In the genomic region with DNA sequence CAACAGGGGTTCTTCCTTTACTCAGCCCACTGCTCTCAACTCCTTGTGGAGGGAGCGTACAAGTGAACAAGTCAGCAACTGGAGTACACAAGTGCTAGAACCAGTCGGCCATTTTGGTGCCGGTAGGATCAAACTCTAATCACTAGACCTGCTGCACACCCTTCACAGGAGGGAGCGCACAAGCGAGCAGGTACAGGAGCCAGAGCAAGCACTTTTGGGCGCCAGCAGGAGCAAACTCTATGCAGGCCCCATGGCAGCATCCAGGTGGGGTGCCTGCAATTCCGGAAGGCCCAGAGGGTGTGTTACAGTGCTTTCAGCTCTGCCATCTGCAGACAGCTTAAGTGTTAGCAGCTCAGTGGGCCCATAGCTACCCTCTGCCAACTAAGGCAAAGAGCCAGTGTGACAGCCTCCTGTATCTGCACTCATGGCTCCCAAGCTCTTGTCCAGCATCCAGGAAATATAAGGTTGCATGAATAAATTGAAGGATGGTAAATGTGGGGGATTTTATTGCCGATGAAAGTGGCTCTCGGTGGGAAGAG, we compare ENCODE assay signal across 20 cellular contexts.
A peak's percentile ranks its signal among the peaks of the same experiment; 100 is the strongest.
DNase-seq lines count a peak whose midpoint lies in the region; ATAC-seq and TF ChIP-seq lines count a peak whose summit lies in the region.
"Had no signal": no experiment of that assay in that cellular context is flagged by ENCODE, and none has a peak within 500 bp of the region (broad histone marks: within the 10 kb centered on the region; RNA-seq: fewer than 3 reads in every experiment).

No MANE protein-coding gene starts in this region.

- TF ChIP-seq CTCF in neural crest cell (conservative IDR thresholded peaks at IDR 0.05) = no peak

- no peaks in the 10 kb centered on the region for H3K27me3 Mint-ChIP-seq in neural crest cell (ENCODE audit: low read depth)

- peak overlapping the region; percentile 58 for H3K27ac Mint-ChIP-seq in neural crest cell (ENCODE audit: unreplicated experiment)
- H3K27ac Mint-ChIP-seq: CD4-positive, CD25-positive, alpha-beta regulatory T cell; HFFc6 had no signal

- no peaks in the 10 kb centered on the region for H3K4me1 Mint-ChIP-seq in neural crest cell
- H3K4me1 Mint-ChIP-seq: CD4-positive, CD25-positive, alpha-beta regulatory T cell had no signal

- peaks cover 4% of the 10 kb centered on the region for H3K9me3 Mint-ChIP-seq in neural crest cell

- H3K36me3 Mint-ChIP-seq in neural crest cell (ENCODE audit: low read depth) = no peaks in the 10 kb centered on the region
- H3K36me3 Mint-ChIP-seq: CD4-positive, CD25-positive, alpha-beta regulatory T cell had no signal

- in situ Hi-C loops in G401 (cut with HindIII; ENCODE audit: low sequenced_read_pairs) = no loop called here

- peak; percentile 52 for DNase-seq in G401 (ENCODE audit: low spot score)
- DNase-seq in NCI-H446 (lab: John Stamatoyannopoulos, UW) = peak; percentile 63 to 77
- DNase-seq in cerebellar cortex (ENCODE audit: low spot score) = peak; percentile 33
- DNase-seq in neural crest cell (ENCODE audit: low read depth, low spot score) = no peak
- no peak for DNase-seq in NCI-H146 treated with DMSO at 0.1 percent for 48 hours (lab: John Stamatoyannopoulos, UW; ENCODE audit: unreplicated experiment)
- no peak for DNase-seq in activated gamma-delta T cell (lab: John Stamatoyannopoulos, UW)
- DNase-seq: BE2C; Caco-2; CD4-positive, CD25-positive, alpha-beta regulatory T cell; DMS53; DND-41; EL; GM23248; H7; HFFc6; IMR-90 had no signal

- H3K4me3 Mint-ChIP-seq in neural crest cell = no peak overlapping the region
- H3K4me3 Mint-ChIP-seq: CD4-positive, CD25-positive, alpha-beta regulatory T cell; HFFc6 had no signal

- ATAC-seq in HG02870 (IDR thresholded peaks at IDR 0.05; ENCODE audit: unreplicated experiment) = no peak
- ATAC-seq in GM21381 (IDR thresholded peaks at IDR 0.05; ENCODE audit: unreplicated experiment) = no peak
- ATAC-seq: HCT116, K562 had no signal

Comparison
In these comparisons a context has a peak if more than half of its experiments do, and no peak if none do; other contexts are left out.
1. DNase-seq: peak in G401 (single experiment), NCI-H446 (2 of 2) and cerebellar cortex (single experiment); none in neural crest cell (single experiment), NCI-H146 treated with DMSO at 0.1 percent for 48 hours (single experiment) and activated gamma-delta T cell (single experiment).